Comparison of ENCODE assay signal across 9 cellular contexts in the genomic region with DNA sequence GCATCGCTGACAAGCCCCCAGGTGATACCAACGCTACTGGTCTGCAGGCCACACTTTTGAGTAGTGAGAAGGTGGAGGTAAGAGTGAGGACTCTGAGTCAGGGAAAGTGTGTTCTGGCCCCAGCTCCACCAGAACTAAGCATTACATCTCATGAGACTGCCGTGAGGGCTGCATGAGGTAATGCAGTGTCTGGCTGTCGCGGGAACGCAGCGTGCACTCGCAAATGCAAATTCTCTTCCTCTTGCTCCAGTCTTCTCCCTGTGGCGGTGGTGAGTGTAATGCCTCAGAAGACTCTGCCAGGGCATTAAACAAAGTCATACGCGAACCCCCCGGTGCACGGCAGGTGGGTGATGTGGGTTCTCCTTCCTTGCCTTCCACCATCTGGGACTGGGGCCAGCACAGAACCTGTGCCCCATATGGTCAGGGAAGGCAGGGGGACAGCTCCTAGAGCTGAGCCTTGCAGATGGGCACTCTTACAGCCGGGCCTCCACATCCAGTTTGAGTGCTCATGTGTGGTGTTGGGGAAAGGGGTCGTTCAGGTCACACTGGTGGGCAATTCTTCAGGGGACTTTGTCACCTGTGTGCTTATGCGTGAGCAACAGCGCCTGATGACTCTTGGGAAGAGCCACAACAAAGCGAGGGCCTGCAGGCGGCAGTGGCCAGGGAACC.
DNase-seq lines count a peak whose midpoint lies in the region; ATAC-seq and TF ChIP-seq lines count a peak whose summit lies in the region.
"Had no signal": no experiment of that assay in that cellular context is flagged by ENCODE, and none has a peak within 500 bp of the region (broad histone marks: within the 10 kb centered on the region; RNA-seq: fewer than 3 reads in every experiment).

No MANE protein-coding gene starts in this region.

- peak; percentile 50 for ATAC-seq in HG02763 (IDR thresholded peaks at IDR 0.05; ENCODE audit: unreplicated experiment)
- peak; percentile 40 for ATAC-seq in T-helper 17 cell
- peak; percentile 28 to 54 for ATAC-seq in upper lobe of left lung (ENCODE audit: low FRiP score in 2 of 2)

- H3K4me1 Mint-ChIP-seq in MCF 10A (ENCODE audit: insufficient read depth, unreplicated experiment) (peaks cover 24% of the 10 kb centered on the region), T-helper 17 cell (peaks cover 4% of the 10 kb centered on the region), osteocyte (ENCODE audit: unreplicated experiment) (peaks cover 13% of the 10 kb centered on the region)

- dilution Hi-C loops in mammary epithelial cell (cut with HindIII; ENCODE audit: low sequenced_read_pairs): no loop called here

- no peaks in the 10 kb centered on the region for H3K36me3 ChIP-seq in mammary epithelial cell (ENCODE audit: insufficient read depth, low read length)
- no peaks in the 10 kb centered on the region for H3K36me3 ChIP-seq in upper lobe of left lung
- no peaks in the 10 kb centered on the region for H3K36me3 ChIP-seq in MM.1S (replicated peaks; ENCODE audit: insufficient read depth, low read length)

- H3K4me2 ChIP-seq in mammary epithelial cell (ENCODE audit: insufficient read depth, low read depth, low read length): no peak overlapping the region
- no peak overlapping the region for H3K4me2 ChIP-seq in MM.1S (ENCODE audit: low read depth, low read length)

- TF ChIP-seq CTCF in MCF 10A (IDR thresholded peaks at IDR 0.05; ENCODE audit: unreplicated experiment) (no peak), mammary epithelial cell (conservative IDR thresholded peaks at IDR 0.05 in 1 of 2, IDR thresholded peaks at IDR 0.05 in 1 of 2; ENCODE audit: extremely low read depth in 1 of 2, insufficient read depth in 1 of 2, low read depth in 1 of 2, low read length in 2 of 2) (no peak), upper lobe of left lung (IDR thresholded peaks at IDR 0.05) (no peak), osteocyte (IDR thresholded peaks at IDR 0.05) (no peak), MM.1S (IDR thresholded peaks at IDR 0.05; ENCODE audit: low read length) (no peak)

- in situ Hi-C loops in mammary epithelial cell (cut with MboI; ENCODE audit: low sequenced_read_pairs in 2 of 2): no loop called here
- in situ Hi-C loops in ACHN (cut with HindIII; ENCODE audit: low pct_ligation_motif_present, low pct_unique_long_range_greater_than_20kb, low sequenced_read_pairs): no loop called here

- H3K27me3 ChIP-seq in mammary epithelial cell (ENCODE audit: insufficient read depth, low read length): no peaks in the 10 kb centered on the region
- H3K27me3 ChIP-seq in upper lobe of left lung: no peaks in the 10 kb centered on the region
- H3K27me3 ChIP-seq in MM.1S (replicated peaks; ENCODE audit: insufficient read depth, low read length): no peaks in the 10 kb centered on the region

- no peaks in the 10 kb centered on the region for H3K27me3 Mint-ChIP-seq in MCF 10A (ENCODE audit: insufficient read depth, unreplicated experiment)
- no peaks in the 10 kb centered on the region for H3K27me3 Mint-ChIP-seq in T-helper 17 cell
- no peaks in the 10 kb centered on the region for H3K27me3 Mint-ChIP-seq in osteocyte (ENCODE audit: unreplicated experiment)

- H3K36me3 Mint-ChIP-seq in MCF 10A (ENCODE audit: insufficient read depth, unreplicated experiment): peaks cover 7% of the 10 kb centered on the region
- H3K36me3 Mint-ChIP-seq in T-helper 17 cell (ENCODE audit: low read depth): no peaks in the 10 kb centered on the region
- H3K36me3 Mint-ChIP-seq in osteocyte (ENCODE audit: unreplicated experiment): peaks cover 2% of the 10 kb centered on the region

- 94% methylated on average over 17 of the region's 19 CpGs for WGBS in mammary epithelial cell (ENCODE audit: low coverage, missing lambda C conversion rate)
- 90 to 92% methylated on average over 15 to 19 of the region's 19 CpGs for WGBS in upper lobe of left lung, 2 donors

- H3K9me3 ChIP-seq in mammary epithelial cell (replicated peaks; ENCODE audit: insufficient read depth, low read length) (no peaks in the 10 kb centered on the region), T-helper 17 cell (ENCODE audit: control insufficient read depth, low read length, poor library complexity, severe bottlenecking) (no peaks in the 10 kb centered on the region), upper lobe of left lung (no peaks in the 10 kb centered on the region), MM.1S (replicated peaks; ENCODE audit: insufficient read depth, low read length) (no peaks in the 10 kb centered on the region)

- H3K79me2 ChIP-seq in mammary epithelial cell (ENCODE audit: insufficient read depth, low read length) (no peaks in the 10 kb centered on the region), MM.1S (ENCODE audit: low read length) (no peaks in the 10 kb centered on the region)

- H3K9me2 ChIP-seq in MM.1S (replicated peaks; ENCODE audit: insufficient read depth, low read length): no peaks in the 10 kb centered on the region

- H2AFZ ChIP-seq in mammary epithelial cell (ENCODE audit: low read depth, low read length) (no peak overlapping the region), MM.1S (ENCODE audit: low read length) (no peak overlapping the region)

- CTCF ChIA-PET in MCF 10A (lab: Yijun Ruan, JAX) (no interaction called here), mammary epithelial cell (lab: Charles Lee; ENCODE audit: low non-redundant PET) (no interaction called here)

- H3K4me3 ChIP-seq in mammary epithelial cell (replicated peaks in 1 of 3; ENCODE audit: insufficient read depth in 1 of 3, low read depth in 2 of 3, low read length in 3 of 3): no peak overlapping the region
- no peak overlapping the region for H3K4me3 ChIP-seq in upper lobe of left lung
- H3K4me3 ChIP-seq in MM.1S (ENCODE audit: low read length): no peak overlapping the region

- DNase-seq in MCF 10A (ENCODE audit: unreplicated experiment) (no peak), mammary epithelial cell (no peak), T-helper 17 cell (no peak), upper lobe of left lung (no peak), ACHN (no peak), osteocyte (ENCODE audit: extremely low spot score, unreplicated experiment) (no peak), MM.1S (no peak)
- DNase-seq: Kasumi-1 had no signal

- intact Hi-C loops in MCF 10A (cut with micrococcal nuclease) (no loop called here), mammary epithelial cell (cut with micrococcal nuclease) (no loop called here)

- H3K4me3 Mint-ChIP-seq in MCF 10A (ENCODE audit: unreplicated experiment): no peak overlapping the region
- peak overlapping the region; percentile 21 for H3K4me3 Mint-ChIP-seq in T-helper 17 cell
- H3K4me3 Mint-ChIP-seq in osteocyte (ENCODE audit: unreplicated experiment): no peak overlapping the region

- H3K9ac ChIP-seq in mammary epithelial cell (ENCODE audit: insufficient read depth, low read length): no peak overlapping the region
- no peak overlapping the region for H3K9ac ChIP-seq in MM.1S (ENCODE audit: low read length)

- H3K27ac ChIP-seq in mammary epithelial cell (ENCODE audit: insufficient read depth, low read depth, low read length) (no peak overlapping the region), upper lobe of left lung (no peak overlapping the region), MM.1S (ENCODE audit: low read length) (no peak overlapping the region)

- no peaks in the 10 kb centered on the region for H4K20me1 ChIP-seq in mammary epithelial cell (ENCODE audit: insufficient read depth, low read length)
- H4K20me1 ChIP-seq in MM.1S (ENCODE audit: insufficient read depth, low read length): no peaks in the 10 kb centered on the region

- H3F3A ChIP-seq in MM.1S (ENCODE audit: insufficient read depth, low read length): no peaks in the 10 kb centered on the region

- no TSS peak for BruUV-seq in MCF 10A (replicated peaks; lab: Mats Ljungman, UMichigan)
- BruUV-seq in mammary epithelial cell (replicated peaks; lab: Mats Ljungman, UMichigan): no TSS peak

- POLR2A ChIA-PET in MCF 10A (lab: Yijun Ruan, JAX): interaction anchor here (0.6 kb wide), 1 partner anchor 232 kb away, joined by 4 read pairs; no protein-coding TSS in a partner anchor

- H3K27ac Mint-ChIP-seq in MCF 10A (ENCODE audit: low read depth, unreplicated experiment) (peak overlapping the region; percentile 55), T-helper 17 cell (no peak overlapping the region), osteocyte (ENCODE audit: unreplicated experiment) (no peak overlapping the region)

- TF ChIP-seq POLR2A in upper lobe of left lung (IDR thresholded peaks at IDR 0.05): no peak

- H3K4me1 ChIP-seq in mammary epithelial cell (ENCODE audit: insufficient read depth, low read length) (peaks cover 18% of the 10 kb centered on the region), upper lobe of left lung (peaks cover 0 to 18% (median 11%) of the 10 kb centered on the region in 4 donors), MM.1S (ENCODE audit: low read length) (no peaks in the 10 kb centered on the region)

- no peak for TF ChIP-seq EP300 in upper lobe of left lung (IDR thresholded peaks at IDR 0.05)

- H3K9me3 Mint-ChIP-seq in MCF 10A (ENCODE audit: unreplicated experiment): no peaks in the 10 kb centered on the region
- no peaks in the 10 kb centered on the region for H3K9me3 Mint-ChIP-seq in osteocyte (ENCODE audit: unreplicated experiment)
